In the genomic region with DNA sequence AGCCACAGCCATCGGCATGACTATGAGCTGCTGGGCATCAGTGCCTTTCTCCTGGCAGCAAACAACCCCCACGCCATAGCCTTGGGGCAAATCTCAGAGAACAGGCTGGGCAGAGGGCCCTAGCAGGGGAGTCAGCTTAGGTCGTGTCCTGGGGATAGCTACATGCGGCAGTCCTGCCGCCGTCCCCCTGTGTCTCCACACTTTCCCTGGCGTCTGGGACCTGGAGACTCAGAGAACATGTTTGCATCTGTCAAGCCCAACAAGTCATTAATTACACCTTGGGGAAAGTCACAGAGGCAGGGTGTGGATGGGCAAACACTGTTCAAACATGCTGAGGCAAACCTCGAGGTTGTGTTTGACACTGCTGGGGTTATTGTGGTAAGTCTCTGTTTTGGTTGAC, we compare ENCODE assay signal across 21 cellular contexts.
A peak's percentile ranks its signal among the peaks of the same experiment; 100 is the strongest.
DNase-seq lines count a peak whose midpoint lies in the region; ATAC-seq lines count a peak whose summit lies in the region.
"Had no signal": no experiment of that assay in that cellular context is flagged by ENCODE, and none has a peak within 500 bp of the region (broad histone marks: within the 10 kb centered on the region; RNA-seq: fewer than 3 reads in every experiment).

No MANE protein-coding gene starts in this region.

- ATAC-seq in esophagus mucosa, result peak; percentile 88
- ATAC-seq: naive thymus-derived CD8-positive, alpha-beta T cell; Right ventricle myocardium inferior; stimulated activated memory B cell treated with anti-CD40 and anti-IgM and Interleukin-4, amounts not matched to agents 10 μg/mL and 1 μg/mL and 100 μg/mL, for 72 hours had no signal

- peak; percentile 34 for DNase-seq in activated CD8-positive, alpha-beta memory T cell treated with anti-CD3 and anti-CD28 coated beads, Interleukin-2, amount 50 U/mL, for 48 hours
- no peak for DNase-seq in activated CD8-positive, alpha-beta memory T cell treated with anti-CD3 and anti-CD28 coated beads for 24 hours
- DNase-seq in NCI-H1417 treated with DMSO at 0.1 percent for 48 hours (lab: John Stamatoyannopoulos, UW) (peak; percentile 4), DMS53 (lab: John Stamatoyannopoulos, UW) (no peak), DMS114 treated with DMSO at 0.1 percent for 48 hours (lab: John Stamatoyannopoulos, UW; ENCODE audit: unreplicated experiment) (no peak)
- DNase-seq in activated CD4-positive, CD25-positive, alpha-beta regulatory T cell treated with anti-CD3 and anti-CD28 coated beads, Interleukin-2, amount 50 U/mL, for 72 hours, result no peak
- DNase-seq: activated naive CD8-positive, alpha-beta T cell treated with anti-CD3 and anti-CD28 coated beads, Interleukin-2, amount 10 ng/mL, durations not matched to agents 7 days and 5 days; GDM1; GOT3; KBM-7; left ventricle myocardium inferior; naive thymus-derived CD8-positive, alpha-beta T cell; NCI-H1694; NCI-H774; OCI-M1; spleen; stimulated activated CD4-positive, alpha-beta T cell treated with anti-CD3 and anti-CD28 coated beads, Interleukin-2, amount 100 ng/mL, for 48 hours; WERI-Rb-1 had no signal

Comparison
In these comparisons a context has a peak if more than half of its experiments do, and no peak if none do; other contexts are left out.
1. DNase-seq: peak in activated CD8-positive, alpha-beta memory T cell treated with anti-CD3 and anti-CD28 coated beads, Interleukin-2, amount 50 U/mL, for 48 hours (single experiment) and NCI-H1417 treated with DMSO at 0.1 percent for 48 hours (single experiment); none in activated CD8-positive, alpha-beta memory T cell treated with anti-CD3 and anti-CD28 coated beads for 24 hours (single experiment), DMS53 (single experiment), DMS114 treated with DMSO at 0.1 percent for 48 hours (single experiment) and activated CD4-positive, CD25-positive, alpha-beta regulatory T cell treated with anti-CD3 and anti-CD28 coated beads, Interleukin-2, amount 50 U/mL, for 72 hours (single experiment).